8 cellular contexts compared by ENCODE assay signal in genomic region chr3:109685084-109686079, GRCh38.
DNase-seq lines count a peak whose midpoint lies in the region; ATAC-seq, FAIRE-seq and TF ChIP-seq lines count a peak whose summit lies in the region.

No MANE protein-coding gene starts in this region.

- H3K9me2 ChIP-seq in PC-3 (replicated peaks; ENCODE audit: low read length): no peaks in the 10 kb centered on the region

- no peaks in the 10 kb centered on the region for H3K79me2 ChIP-seq in PC-3 (ENCODE audit: low read length)
- H3K79me2 ChIP-seq in fibroblast of lung (ENCODE audit: control insufficient read depth, insufficient read depth, low read length): no peaks in the 10 kb centered on the region

- intact Hi-C loops in PC-3 (cut with micrococcal nuclease) (loop anchor here (1.0 to 5.0 kb wide), 2 partner anchors 9 to 43 kb away; no protein-coding TSS in a partner anchor), pancreas (cut with DNase I) (no loop called here)

- POLR2A ChIA-PET in BJ (lab: Charles Lee) (no interaction called here), PC-3 (lab: Charles Lee; ENCODE audit: unreplicated experiment) (interaction anchor here (0.6 kb wide), 3 partner anchors 59 to 705 kb away, joined by 4 to 5 read pairs (median 4); no protein-coding TSS in a partner anchor)

- 29% methylated on average over 5 of the region's 5 CpGs for WGBS in pancreas, 2 donors

- peaks cover 5% of the 10 kb centered on the region for H3F3A ChIP-seq in PC-3 (ENCODE audit: low read length, unreplicated experiment)

- ATAC-seq in PC-3 (peak; percentile 97), pancreas (peak; percentile 99 to 100 (median 99)), HG03280 (IDR thresholded peaks at IDR 0.05; ENCODE audit: unreplicated experiment) (no peak)

- H2AFZ ChIP-seq in PC-3 (ENCODE audit: low read length) (no peak overlapping the region), fibroblast of lung (ENCODE audit: low read length) (no peak overlapping the region)

- H3K9me3 ChIP-seq in PC-3 (ENCODE audit: low read length) (no peaks in the 10 kb centered on the region), fibroblast of lung (ENCODE audit: control insufficient read depth, insufficient read depth, low read depth, low read length) (no peaks in the 10 kb centered on the region), pancreas (no peaks in the 10 kb centered on the region), HAP-1 (no peaks in the 10 kb centered on the region)

- DNase-seq in BJ (ENCODE audit: low read depth) (peak; percentile 90), PC-3 (peak; percentile 99), fibroblast of lung (ENCODE audit: low read depth in 2 of 2) (peak; percentile 99 to 100), pancreas (peak; percentile 78 to 94 (median 92)), HAP-1 (ENCODE audit: low spot score in 2 of 2) (no peak), activated gamma-delta T cell treated with Interleukin-2 at 50 U/mL for 16 hours (no peak)
- no peak for DNase-seq in activated CD4-positive, CD25-positive, alpha-beta regulatory T cell (lab: John Stamatoyannopoulos, UW)

- H3K27me3 ChIP-seq in BJ (ENCODE audit: control insufficient read depth, insufficient read depth, low read length) (no peaks in the 10 kb centered on the region), PC-3 (ENCODE audit: low read length) (no peaks in the 10 kb centered on the region), fibroblast of lung (ENCODE audit: control insufficient read depth, insufficient read depth, low read length) (no peaks in the 10 kb centered on the region), pancreas (no peaks in the 10 kb centered on the region), HAP-1 (ENCODE audit: low read depth) (no peaks in the 10 kb centered on the region)

- H3K4me1 ChIP-seq in PC-3 (ENCODE audit: insufficient read depth, low read length) (peaks cover 18% of the 10 kb centered on the region), fibroblast of lung (ENCODE audit: control insufficient read depth, extremely low read depth, insufficient read depth, low read length) (no peaks in the 10 kb centered on the region), pancreas (no peaks in the 10 kb centered on the region), HAP-1 (no peaks in the 10 kb centered on the region)

- H3K36me3 ChIP-seq in BJ (ENCODE audit: control insufficient read depth, insufficient read depth, low read length): no peaks in the 10 kb centered on the region
- no peaks in the 10 kb centered on the region for H3K36me3 ChIP-seq in PC-3 (ENCODE audit: low read depth, low read length)
- H3K36me3 ChIP-seq in fibroblast of lung (ENCODE audit: control insufficient read depth, insufficient read depth, low read length): no peaks in the 10 kb centered on the region
- H3K36me3 ChIP-seq in pancreas: no peaks in the 10 kb centered on the region
- no peaks in the 10 kb centered on the region for H3K36me3 ChIP-seq in HAP-1 (replicated peaks)

- BruUV-seq in PC-3 (replicated peaks; lab: Mats Ljungman, UMichigan): no TSS peak

- H4K20me1 ChIP-seq in PC-3 (ENCODE audit: low read length): no peaks in the 10 kb centered on the region
- H4K20me1 ChIP-seq in fibroblast of lung (ENCODE audit: control insufficient read depth, extremely low read depth, insufficient read depth, low read length): no peaks in the 10 kb centered on the region

- H3K4me2 ChIP-seq in PC-3 (ENCODE audit: low read length): peak overlapping the region; percentile 30
- peak overlapping the region; percentile 38 for H3K4me2 ChIP-seq in fibroblast of lung (ENCODE audit: extremely low read depth, insufficient read depth, low read length)

- H3K4me3 ChIP-seq in BJ (ENCODE audit: low read depth, low read length): no peak overlapping the region
- H3K4me3 ChIP-seq in PC-3 (ENCODE audit: low read length): no peak overlapping the region
- H3K4me3 ChIP-seq in fibroblast of lung (replicated peaks in 1 of 4; ENCODE audit: control extremely low read depth in 1 of 4, insufficient read depth in 1 of 4, low read depth in 3 of 4, low read length in 4 of 4): peak overlapping the region in 2 of 4 experiments; percentile 6 to 31
- no peak overlapping the region for H3K4me3 ChIP-seq in pancreas
- H3K4me3 ChIP-seq in HAP-1: no peak overlapping the region

- CTCF ChIA-PET in BJ (lab: Yijun Ruan, JAX) (no interaction called here), PC-3 (lab: Charles Lee) (interaction anchor here (0.5 to 0.8 kb wide), 3 partner anchors 45 to 132 kb away, joined by 3 to 4 read pairs (median 3); no protein-coding TSS in a partner anchor)

- H3K27ac ChIP-seq in PC-3 (ENCODE audit: low read length) (peak overlapping the region; percentile 63), fibroblast of lung (ENCODE audit: insufficient read depth, low read length) (no peak overlapping the region), pancreas (peak overlapping the region; percentile 7 to 57 (median 32))

- TF ChIP-seq CTCF in BJ (IDR thresholded peaks at IDR 0.05; ENCODE audit: insufficient read depth, low read depth, low read length): no peak
- no peak for TF ChIP-seq CTCF in PC-3 (conservative IDR thresholded peaks at IDR 0.05; ENCODE audit: low read depth, low read length)
- no peak for TF ChIP-seq CTCF in fibroblast of lung (conservative IDR thresholded peaks at IDR 0.05 in 1 of 2, IDR thresholded peaks at IDR 0.05 in 1 of 2; ENCODE audit: low read depth in 1 of 2, low read length in 2 of 2)
- no peak for TF ChIP-seq CTCF in pancreas (IDR thresholded peaks at IDR 0.05)

- FAIRE-seq in pancreas (lab: Jason Lieb, UNC): no peak

- no peak overlapping the region for H3K9ac ChIP-seq in PC-3 (ENCODE audit: low read length)
- no peak overlapping the region for H3K9ac ChIP-seq in fibroblast of lung (ENCODE audit: insufficient read depth, low read length)

- in situ Hi-C loops in HAP-1 (cut with MboI; ENCODE audit: low sequenced_read_pairs): no loop called here

Comparison
In these comparisons a context has a peak if more than half of its experiments do, and no peak if none do; other contexts are left out.
1. DNase-seq: peak in BJ (single experiment), PC-3 (single experiment), fibroblast of lung (2 of 2) and pancreas (6 of 6); none in HAP-1 (0 of 2), activated gamma-delta T cell treated with Interleukin-2 at 50 U/mL for 16 hours (single experiment) and activated CD4-positive, CD25-positive, alpha-beta regulatory T cell (0 of 4).